ENCODE assay signal across 26 cellular contexts in the genomic region with DNA sequence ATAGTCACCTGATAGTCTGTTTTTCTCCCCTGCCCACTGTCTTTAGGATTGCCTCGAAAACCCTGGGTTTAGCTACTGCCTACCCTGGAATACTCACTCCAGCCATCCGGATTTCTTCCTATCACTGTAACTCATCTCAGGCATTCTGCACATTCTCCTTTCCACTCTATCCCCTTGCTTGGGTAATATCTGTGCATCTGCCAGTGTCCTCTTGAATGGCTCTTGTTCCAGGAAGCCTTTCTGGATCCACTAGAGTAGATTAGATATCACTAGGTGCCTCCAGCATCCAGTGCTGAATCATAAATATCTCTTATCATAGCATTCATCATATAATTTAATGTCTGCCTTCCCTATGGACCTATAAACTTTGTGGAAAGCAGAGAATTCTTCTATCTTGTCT.
"Had no signal": no experiment of that assay in that cellular context is flagged by ENCODE, and none has a peak within 500 bp of the region (broad histone marks: within the 10 kb centered on the region; RNA-seq: fewer than 3 reads in every experiment).

No MANE protein-coding gene starts in this region.

- H3K27me3 Mint-ChIP-seq: activated CD4-positive, alpha-beta T cell treated with anti-CD3 and anti-CD28 coated beads for 36 hours; activated CD8-positive, alpha-beta T cell treated with anti-CD3 and anti-CD28 coated beads for 36 hours; activated naive CD8-positive, alpha-beta T cell treated with anti-CD3 and anti-CD28 coated beads, Interleukin-2, amount 10 ng/mL, durations not matched to agents 7 days and 5 days; activated T-helper 17 cell treated with anti-CD3 and anti-CD28 coated beads, Interleukin-2, amount 50 U/mL, for 72 hours; dendritic cell treated with granulocyte-macrophage colony-stimulating factor and Interleukin-4, amounts not matched to agents 40 ng/mL and 50 ng/mL, for 4 days had no signal

- H3K27ac ChIP-seq: brain microvascular endothelial cell, coronary artery had no signal

- DNase-seq: activated CD4-positive, alpha-beta T cell treated with anti-CD3 and anti-CD28 coated beads for 36 hours; activated CD4-positive, alpha-beta T cell treated with anti-CD3 and anti-CD28 coated beads, Interleukin-2, amount 50 U/mL, for 1 hour; activated CD4-positive, alpha-beta T cell treated with anti-CD3 and anti-CD28 coated beads, Interleukin-2, amount 50 U/mL, for 48 hours; activated CD4-positive, CD25-positive, alpha-beta regulatory T cell; activated CD4-positive, CD25-positive, alpha-beta regulatory T cell treated with anti-CD3 and anti-CD28 coated beads, Interleukin-2, amount 50 U/mL, for 72 hours; activated CD8-positive, alpha-beta memory T cell treated with anti-CD3 and anti-CD28 coated beads for 24 hours; activated CD8-positive, alpha-beta T cell treated with anti-CD3 and anti-CD28 coated beads for 36 hours; activated effector memory CD4-positive, alpha-beta T cell treated with Interleukin-2 at 50 U/mL for 16 hours; activated gamma-delta T cell treated with Interleukin-2 at 50 U/mL for 16 hours; activated naive CD4-positive, alpha-beta T cell treated with Interleukin-2 at 50 U/mL for 16 hours; activated naive CD8-positive, alpha-beta T cell treated with anti-CD3 and anti-CD28 coated beads, Interleukin-2, amount 10 ng/mL, durations not matched to agents 7 days and 5 days; activated T-cell treated with anti-CD3 and anti-CD28 coated beads, Interleukin-2, amount 50 U/mL, for 4 hours; brain microvascular endothelial cell; central memory CD4-positive, alpha-beta T cell; effector memory CD4-positive, alpha-beta T cell; endodermal cell; foreskin fibroblast; head of caudate nucleus; hippocampal formation; T-helper 2 cell had no signal

- ATAC-seq: activated CD4-positive, alpha-beta T cell treated with anti-CD3 and anti-CD28 coated beads for 36 hours; activated CD8-positive, alpha-beta T cell treated with anti-CD3 and anti-CD28 coated beads for 36 hours; activated naive CD4-positive, alpha-beta T cell treated with anti-CD3 and anti-CD28 coated beads, Interleukin-2, amount 50 U/mL, for 72 hours; activated T-cell treated with anti-CD3 and anti-CD28 coated beads, Interleukin-2, amount 50 U/mL, for 4 hours; activated T-helper 17 cell treated with anti-CD3 and anti-CD28 coated beads, Interleukin-2, amount 50 U/mL, for 72 hours; esophagus mucosa had no signal

- H3K4me3 ChIP-seq: coronary artery, dorsolateral prefrontal cortex had no signal

- H3K9me3 Mint-ChIP-seq: activated CD8-positive, alpha-beta T cell treated with anti-CD3 and anti-CD28 coated beads for 36 hours; activated naive CD4-positive, alpha-beta T cell treated with anti-CD3 and anti-CD28 coated beads, Interleukin-2, amount 50 U/mL, for 72 hours; activated naive CD8-positive, alpha-beta T cell treated with anti-CD3 and anti-CD28 coated beads, Interleukin-2, amount 10 ng/mL, durations not matched to agents 7 days and 5 days; activated T-cell treated with anti-CD3 and anti-CD28 coated beads, Interleukin-2, amount 50 U/mL, for 4 hours; activated T-helper 17 cell treated with anti-CD3 and anti-CD28 coated beads, Interleukin-2, amount 50 U/mL, for 72 hours; dendritic cell treated with granulocyte-macrophage colony-stimulating factor and Interleukin-4, amounts not matched to agents 40 ng/mL and 50 ng/mL, for 4 days; endodermal cell had no signal

- H3K4me1 Mint-ChIP-seq: activated CD4-positive, alpha-beta T cell treated with anti-CD3 and anti-CD28 coated beads for 36 hours; activated naive CD8-positive, alpha-beta T cell treated with anti-CD3 and anti-CD28 coated beads, Interleukin-2, amount 10 ng/mL, durations not matched to agents 7 days and 5 days; activated T-helper 17 cell treated with anti-CD3 and anti-CD28 coated beads, Interleukin-2, amount 50 U/mL, for 72 hours had no signal

- H3K36me3 Mint-ChIP-seq: activated naive CD4-positive, alpha-beta T cell treated with anti-CD3 and anti-CD28 coated beads, Interleukin-2, amount 50 U/mL, for 72 hours; activated naive CD8-positive, alpha-beta T cell treated with anti-CD3 and anti-CD28 coated beads, Interleukin-2, amount 10 ng/mL, durations not matched to agents 7 days and 5 days had no signal

- H3K27ac Mint-ChIP-seq: activated CD4-positive, alpha-beta T cell treated with anti-CD3 and anti-CD28 coated beads for 36 hours; activated CD8-positive, alpha-beta T cell treated with anti-CD3 and anti-CD28 coated beads for 36 hours; activated naive CD4-positive, alpha-beta T cell treated with anti-CD3 and anti-CD28 coated beads, Interleukin-2, amount 50 U/mL, for 72 hours; activated naive CD8-positive, alpha-beta T cell treated with anti-CD3 and anti-CD28 coated beads, Interleukin-2, amount 10 ng/mL, durations not matched to agents 7 days and 5 days; activated T-helper 17 cell treated with anti-CD3 and anti-CD28 coated beads, Interleukin-2, amount 50 U/mL, for 72 hours; dendritic cell treated with granulocyte-macrophage colony-stimulating factor and Interleukin-4, amounts not matched to agents 40 ng/mL and 50 ng/mL, for 4 days; endodermal cell had no signal

- H3K36me3 ChIP-seq: brain microvascular endothelial cell had no signal

- H3K27me3 ChIP-seq: brain microvascular endothelial cell, dorsolateral prefrontal cortex had no signal

- H3K4me3 Mint-ChIP-seq: activated CD4-positive, alpha-beta T cell treated with anti-CD3 and anti-CD28 coated beads for 36 hours; activated CD8-positive, alpha-beta T cell treated with anti-CD3 and anti-CD28 coated beads for 36 hours; activated naive CD8-positive, alpha-beta T cell treated with anti-CD3 and anti-CD28 coated beads, Interleukin-2, amount 10 ng/mL, durations not matched to agents 7 days and 5 days; activated T-cell treated with anti-CD3 and anti-CD28 coated beads, Interleukin-2, amount 50 U/mL, for 4 hours; activated T-helper 17 cell treated with anti-CD3 and anti-CD28 coated beads, Interleukin-2, amount 50 U/mL, for 72 hours; dendritic cell treated with granulocyte-macrophage colony-stimulating factor and Interleukin-4, amounts not matched to agents 40 ng/mL and 50 ng/mL, for 4 days; endodermal cell had no signal
